Comparison of ENCODE assay signal across 20 cellular contexts in genomic region chr2:135633582-135633981, GRCh38.
"Had no signal": no experiment of that assay in that cellular context is flagged by ENCODE, and none has a peak within 500 bp of the region (broad histone marks: within the 10 kb centered on the region; RNA-seq: fewer than 3 reads in every experiment).

No MANE protein-coding gene starts in this region.

- H3K4me1 ChIP-seq: esophagus muscularis mucosa, foreskin keratinocyte, gastroesophageal sphincter, heart left ventricle, left lung, lower lobe of right lung had no signal

- DNase-seq: cortex of kidney; effector CD8-positive, alpha-beta T cell; effector memory CD8-positive, alpha-beta T cell; endodermal cell; foreskin keratinocyte; heart left ventricle; hypothalamus; immature natural killer cell; islet precursor cell; kidney; kidney glomerular epithelial cell; left lung; left ventricle myocardium superior; lower lobe of right lung; mesenchymal stem cell had no signal

- H3K27me3 ChIP-seq: esophagus muscularis mucosa, foreskin keratinocyte, gastroesophageal sphincter, heart left ventricle, hepatocyte, left lung had no signal

- ATAC-seq: effector memory CD8-positive, alpha-beta T cell; foreskin keratinocyte; gastroesophageal sphincter; heart left ventricle; left lung; left ventricle myocardium superior; lower lobe of right lung had no signal

- H3K27ac ChIP-seq: esophagus muscularis mucosa, foreskin keratinocyte, gastroesophageal sphincter, heart left ventricle, hepatocyte, left lung, lower lobe of right lung had no signal

- FAIRE-seq: endometrium, frontal cortex, kidney had no signal

- H3K9me3 ChIP-seq: esophagus muscularis mucosa, gastroesophageal sphincter, heart left ventricle, left lung, lower lobe of right lung had no signal

- H3K4me3 ChIP-seq: esophagus muscularis mucosa, gastroesophageal sphincter, heart left ventricle, hepatocyte, left lung, lower lobe of right lung had no signal
